Comparison of ENCODE assay signal across 9 cellular contexts in genomic region chr2:161136696-161137324, GRCh38. TPM values are rescaled to one million over a fixed set of nuclear protein-coding genes. Genes with fewer than 3 reads are reported as not detected.
DNase-seq lines count a peak whose midpoint lies in the region; ATAC-seq and TF ChIP-seq lines count a peak whose summit lies in the region.
"Had no signal": no experiment of that assay in that cellular context is flagged by ENCODE, and none has a peak within 500 bp of the region (broad histone marks: within the 10 kb centered on the region; RNA-seq: fewer than 3 reads in every experiment).

No MANE protein-coding gene starts in this region.

- POLR2A ChIA-PET in OCI-LY7 (lab: Charles Lee): interaction anchor here (0.6 to 4.6 kb wide), 22 partner anchors 12 to 117 kb away, joined by 3 to 82 read pairs (median 4); no protein-coding TSS in a partner anchor
- POLR2A ChIA-PET in naive thymus-derived CD8-positive, alpha-beta T cell (lab: Charles Lee): interaction anchor here (0.8 kb wide), 1 partner anchor 23 kb away, joined by 3 read pairs; the partner anchor contains the start of gene TANK

- H3K4me3 ChIP-seq in OCI-LY7 (ENCODE audit: low read depth, low read length, poor library complexity, severe bottlenecking): peak overlapping the region; percentile 67

- DNase-seq in activated CD8-positive, alpha-beta memory T cell treated with anti-CD3 and anti-CD28 coated beads, Interleukin-2, amount 10 ng/mL, durations not matched to agents 7 days and 5 days: no peak
- DNase-seq in activated CD8-positive, alpha-beta memory T cell treated with anti-CD3 and anti-CD28 coated beads, Interleukin-2, amount 50 U/mL, for 4 hours: no peak
- DNase-seq in OCI-LY7 (ENCODE audit: low spot score): peak; percentile 77
- DNase-seq in naive thymus-derived CD8-positive, alpha-beta T cell: peak in 7 of 10 donors; percentile 23 to 49 (median 33)
- no peak for DNase-seq in COR-L47 (lab: John Stamatoyannopoulos, UW)
- DNase-seq in NCI-H82 (lab: John Stamatoyannopoulos, UW): no peak

- no peaks in the 10 kb centered on the region for H3K36me3 ChIP-seq in OCI-LY7 (ENCODE audit: insufficient read depth, low read length)

- no peaks in the 10 kb centered on the region for H3K9me2 ChIP-seq in OCI-LY7 (ENCODE audit: insufficient read depth, low read length)

- TF ChIP-seq CTCF in OCI-LY7 (conservative IDR thresholded peaks at IDR 0.05; ENCODE audit: low read length): no peak

- H2AFZ ChIP-seq in OCI-LY7 (ENCODE audit: low read length): peak overlapping the region; percentile 70

- peak overlapping the region; percentile 91 for H3K27ac Mint-ChIP-seq in activated CD8-positive, alpha-beta memory T cell treated with anti-CD3 and anti-CD28 coated beads, Interleukin-2, amount 10 ng/mL, durations not matched to agents 7 days and 5 days
- peak overlapping the region; percentile 91 for H3K27ac Mint-ChIP-seq in dendritic cell treated with granulocyte-macrophage colony-stimulating factor and Interleukin-4, amounts not matched to agents 40 ng/mL and 50 ng/mL, for 4 days
- peak overlapping the region; percentile 70 to 97 (median 93) for H3K27ac Mint-ChIP-seq in naive thymus-derived CD8-positive, alpha-beta T cell

- H3K4me3 Mint-ChIP-seq in activated CD8-positive, alpha-beta memory T cell treated with anti-CD3 and anti-CD28 coated beads, Interleukin-2, amount 10 ng/mL, durations not matched to agents 7 days and 5 days: peak overlapping the region; percentile 84
- peak overlapping the region; percentile 77 for H3K4me3 Mint-ChIP-seq in dendritic cell treated with granulocyte-macrophage colony-stimulating factor and Interleukin-4, amounts not matched to agents 40 ng/mL and 50 ng/mL, for 4 days
- H3K4me3 Mint-ChIP-seq in naive thymus-derived CD8-positive, alpha-beta T cell: peak overlapping the region; percentile 71 to 96 (median 86)

- H3K27me3 Mint-ChIP-seq in activated CD8-positive, alpha-beta memory T cell treated with anti-CD3 and anti-CD28 coated beads, Interleukin-2, amount 10 ng/mL, durations not matched to agents 7 days and 5 days: peaks cover 3% of the 10 kb centered on the region
- H3K27me3 Mint-ChIP-seq in dendritic cell treated with granulocyte-macrophage colony-stimulating factor and Interleukin-4, amounts not matched to agents 40 ng/mL and 50 ng/mL, for 4 days: no peaks in the 10 kb centered on the region
- peaks cover 0 to 2% (median 0%) of the 10 kb centered on the region in 5 donors for H3K27me3 Mint-ChIP-seq in naive thymus-derived CD8-positive, alpha-beta T cell

- H3K4me2 ChIP-seq in OCI-LY7 (ENCODE audit: low read length): peak overlapping the region; percentile 58

- CTCF ChIA-PET in activated CD8-positive, alpha-beta memory T cell treated with anti-CD3 and anti-CD28 coated beads, Interleukin-2, amount 10 ng/mL, durations not matched to agents 7 days and 5 days (lab: Charles Lee): interaction anchor here (1.1 to 2.1 kb wide), 4 partner anchors 14 to 73 kb away, joined by 3 to 12 read pairs (median 5); no protein-coding TSS in a partner anchor
- CTCF ChIA-PET in OCI-LY7 (lab: Charles Lee; ENCODE audit: unreplicated experiment): interaction anchor here (2.5 kb wide), 1 partner anchor 17 kb away, joined by 8 read pairs; no protein-coding TSS in a partner anchor

- H3K9me3 Mint-ChIP-seq in activated CD8-positive, alpha-beta memory T cell treated with anti-CD3 and anti-CD28 coated beads, Interleukin-2, amount 10 ng/mL, durations not matched to agents 7 days and 5 days (ENCODE audit: low read depth): peaks cover 8% of the 10 kb centered on the region
- no peaks in the 10 kb centered on the region for H3K9me3 Mint-ChIP-seq in dendritic cell treated with granulocyte-macrophage colony-stimulating factor and Interleukin-4, amounts not matched to agents 40 ng/mL and 50 ng/mL, for 4 days
- H3K9me3 Mint-ChIP-seq in naive thymus-derived CD8-positive, alpha-beta T cell: peaks cover 0 to 3% (median 0%) of the 10 kb centered on the region in 9 donors

- H3K4me1 ChIP-seq in OCI-LY7 (ENCODE audit: insufficient read depth, low read length, poor library complexity, severe bottlenecking): peaks cover 30% of the 10 kb centered on the region

- H3K4me1 Mint-ChIP-seq in activated CD8-positive, alpha-beta memory T cell treated with anti-CD3 and anti-CD28 coated beads, Interleukin-2, amount 10 ng/mL, durations not matched to agents 7 days and 5 days: peaks cover 39% of the 10 kb centered on the region
- peaks cover 22% of the 10 kb centered on the region for H3K4me1 Mint-ChIP-seq in dendritic cell treated with granulocyte-macrophage colony-stimulating factor and Interleukin-4, amounts not matched to agents 40 ng/mL and 50 ng/mL, for 4 days (ENCODE audit: low read depth)
- peaks cover 10 to 59% (median 45%) of the 10 kb centered on the region in 4 donors for H3K4me1 Mint-ChIP-seq in naive thymus-derived CD8-positive, alpha-beta T cell

- peak; percentile 76 for ATAC-seq in activated CD8-positive, alpha-beta memory T cell treated with anti-CD3 and anti-CD28 coated beads, Interleukin-2, amount 10 ng/mL, durations not matched to agents 7 days and 5 days
- ATAC-seq in HG02623 (IDR thresholded peaks at IDR 0.05; ENCODE audit: unreplicated experiment): peak; percentile 80
- ATAC-seq in naive thymus-derived CD8-positive, alpha-beta T cell: peak; percentile 88 to 93

- peaks cover 15% of the 10 kb centered on the region for H3K36me3 Mint-ChIP-seq in activated CD8-positive, alpha-beta memory T cell treated with anti-CD3 and anti-CD28 coated beads, Interleukin-2, amount 10 ng/mL, durations not matched to agents 7 days and 5 days
- H3K36me3 Mint-ChIP-seq in dendritic cell treated with granulocyte-macrophage colony-stimulating factor and Interleukin-4, amounts not matched to agents 40 ng/mL and 50 ng/mL, for 4 days (ENCODE audit: low read depth): peaks cover 14% of the 10 kb centered on the region
- peaks cover 0 to 6% (median 0%) of the 10 kb centered on the region in 3 donors for H3K36me3 Mint-ChIP-seq in naive thymus-derived CD8-positive, alpha-beta T cell

- no peaks in the 10 kb centered on the region for H4K20me1 ChIP-seq in OCI-LY7 (ENCODE audit: insufficient read depth, low read length)

- H3K27ac ChIP-seq in OCI-LY7 (ENCODE audit: low read depth, low read length, poor library complexity, severe bottlenecking): peak overlapping the region; percentile 62
- H3K27ac ChIP-seq: C4-2B had no signal

- H3K79me2 ChIP-seq in OCI-LY7 (ENCODE audit: insufficient read depth, low read depth, low read length): peaks cover 46% of the 10 kb centered on the region

- BruUV-seq in OCI-LY7 (replicated peaks; lab: Mats Ljungman, UMichigan): no TSS peak

- intact Hi-C loops in OCI-LY7 (cut with micrococcal nuclease; ENCODE audit: unreplicated experiment): loop anchor here (2.0 kb wide), 1 partner anchor 32 kb away; no protein-coding TSS in a partner anchor
- intact Hi-C loops in dendritic cell treated with granulocyte-macrophage colony-stimulating factor and Interleukin-4, amounts not matched to agents 40 ng/mL and 50 ng/mL, for 4 days (cut with micrococcal nuclease): loop anchor here (1.0 to 5.0 kb wide), 3 partner anchors 35 to 75 kb away; no protein-coding TSS in a partner anchor

- H3K9me3 ChIP-seq in OCI-LY7 (ENCODE audit: low read length): no peaks in the 10 kb centered on the region

RNA-seq across cellular contexts. Expression of gene TANK, which starts 23.4 kb away (rescaled TPM):
- total RNA-seq in activated CD8-positive, alpha-beta memory T cell treated with anti-CD3 and anti-CD28 coated beads, Interleukin-2, amount 10 ng/mL, durations not matched to agents 7 days and 5 days: 100 to 1,000 TPM; 133 to 147 TPM
- 43.4 and 52.6 TPM in 2 replicates for total RNA-seq in OCI-LY7 (2014; rRNA removed; shearing (Covaris generic))
- 64.9 and 78.0 TPM in 2 replicates for total RNA-seq in OCI-LY7 (2022)
- 10 to 100 TPM; 59.5 to 65.8 TPM for total RNA-seq in naive thymus-derived CD8-positive, alpha-beta T cell
- 10 to 100 TPM; 32.7 to 43.8 (median 34.7) TPM for polyA plus RNA-seq in naive thymus-derived CD8-positive, alpha-beta T cell

Comparison
In these comparisons a context has a peak if more than half of its experiments do, and no peak if none do; other contexts are left out.
1. DNase-seq: peak in OCI-LY7 (single experiment) and naive thymus-derived CD8-positive, alpha-beta T cell (7 of 10); none in activated CD8-positive, alpha-beta memory T cell treated with anti-CD3 and anti-CD28 coated beads, Interleukin-2, amount 10 ng/mL, durations not matched to agents 7 days and 5 days (single experiment), activated CD8-positive, alpha-beta memory T cell treated with anti-CD3 and anti-CD28 coated beads, Interleukin-2, amount 50 U/mL, for 4 hours (single experiment), COR-L47 (single experiment) and NCI-H82 (single experiment).
2. Peak in every context shown above with its lines, with median percentiles within 50 percentile points of each other: ATAC-seq, H3K27ac Mint-ChIP-seq and H3K4me3 Mint-ChIP-seq.